In the genomic region with DNA sequence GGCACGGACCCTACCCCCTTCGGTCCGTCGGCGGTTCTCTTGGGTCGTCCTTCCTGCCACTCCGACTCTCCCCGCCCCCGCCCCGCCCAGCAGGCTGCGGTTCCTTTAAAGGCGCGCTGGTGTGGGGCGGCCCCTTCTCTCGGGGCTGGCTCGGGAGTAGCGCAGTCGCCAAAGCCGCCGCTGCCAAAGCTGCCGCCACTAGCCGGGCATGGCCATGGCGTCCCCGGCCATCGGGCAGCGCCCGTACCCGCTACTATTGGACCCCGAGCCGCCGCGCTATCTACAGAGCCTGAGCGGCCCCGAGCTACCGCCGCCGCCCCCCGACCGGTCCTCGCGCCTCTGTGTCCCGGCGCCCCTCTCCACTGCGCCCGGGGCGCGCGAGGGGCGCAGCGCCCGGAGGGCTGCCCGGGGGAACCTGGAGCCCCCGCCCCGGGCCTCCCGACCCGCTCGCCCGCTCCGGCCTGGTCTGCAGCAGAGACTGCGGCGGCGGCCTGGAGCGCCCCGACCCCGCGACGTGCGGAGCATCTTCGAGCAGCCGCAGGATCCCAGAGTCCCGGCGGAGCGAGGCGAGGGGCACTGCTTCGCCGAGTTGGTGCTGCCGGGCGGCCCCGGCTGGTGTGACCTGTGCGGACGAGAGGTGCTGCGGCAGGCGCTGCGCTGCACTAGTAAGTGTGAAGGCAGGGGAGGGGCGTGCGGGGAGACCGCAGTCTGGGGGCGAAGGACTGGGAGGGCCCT, we compare ENCODE assay signal across 8 cellular contexts. TPM values are rescaled to one million over a fixed set of nuclear protein-coding genes. Genes with fewer than 3 reads are reported as not detected.
A peak's percentile ranks its signal among the peaks of the same experiment; 100 is the strongest.
DNase-seq lines count a peak whose midpoint lies in the region; ATAC-seq and TF ChIP-seq lines count a peak whose summit lies in the region.

A gene with protein sequence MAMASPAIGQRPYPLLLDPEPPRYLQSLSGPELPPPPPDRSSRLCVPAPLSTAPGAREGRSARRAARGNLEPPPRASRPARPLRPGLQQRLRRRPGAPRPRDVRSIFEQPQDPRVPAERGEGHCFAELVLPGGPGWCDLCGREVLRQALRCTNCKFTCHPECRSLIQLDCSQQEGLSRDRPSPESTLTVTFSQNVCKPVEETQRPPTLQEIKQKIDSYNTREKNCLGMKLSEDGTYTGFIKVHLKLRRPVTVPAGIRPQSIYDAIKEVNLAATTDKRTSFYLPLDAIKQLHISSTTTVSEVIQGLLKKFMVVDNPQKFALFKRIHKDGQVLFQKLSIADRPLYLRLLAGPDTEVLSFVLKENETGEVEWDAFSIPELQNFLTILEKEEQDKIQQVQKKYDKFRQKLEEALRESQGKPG (plus strand): TSS at position 137 of the 735 bp plus-strand sequence. CDS start 72 bp downstream, at position 209.

- in situ Hi-C loops in G401 (cut with HindIII; ENCODE audit: low sequenced_read_pairs) = no loop called here

- H3K27ac Mint-ChIP-seq in activated CD8-positive, alpha-beta T cell treated with anti-CD3 and anti-CD28 coated beads for 36 hours = peak within 1 kb of the TSS; percentile 10

- H3K23ac ChIP-seq in mesendoderm (ENCODE audit: low read length) = no peak within 1 kb of the TSS

- H3K4me2 ChIP-seq in mesendoderm (ENCODE audit: low read length) = peak within 1 kb of the TSS; percentile 83

- H4K5ac ChIP-seq in mesendoderm (ENCODE audit: low read length) = no peak within 1 kb of the TSS

- POLR2A ChIA-PET in HEK293 (lab: Yijun Ruan, JAX) = interaction anchor here (1.0 kb wide), 1 partner anchor 15 kb away, joined by 3 read pairs; no protein-coding TSS in a partner anchor
- POLR2A ChIA-PET in activated CD8-positive, alpha-beta T cell treated with anti-CD3 and anti-CD28 coated beads for 36 hours (lab: Charles Lee) = interaction anchor here (0.6 to 1.9 kb wide), 11 partner anchors 8 to 84 kb away, joined by 3 to 8 read pairs (median 4); no protein-coding TSS in a partner anchor

- H3K27ac ChIP-seq in HEK293 (ENCODE audit: extremely low read depth, low read depth, low read length) = no peak within 1 kb of the TSS
- no peak within 1 kb of the TSS for H3K27ac ChIP-seq in mesendoderm (ENCODE audit: low read depth, low read length)

- peak within 1 kb of the TSS; percentile 64 for H3K4me3 Mint-ChIP-seq in activated CD8-positive, alpha-beta T cell treated with anti-CD3 and anti-CD28 coated beads for 36 hours

- no peak within 1 kb of the TSS for H2AK5ac ChIP-seq in mesendoderm (ENCODE audit: low read length)

- H3K9ac ChIP-seq in mesendoderm (ENCODE audit: low read length) = peak within 1 kb of the TSS; percentile 33

- peak within 1 kb of the TSS; percentile 22 for H3K18ac ChIP-seq in mesendoderm (ENCODE audit: low read length)

- no peak within 1 kb of the TSS for H3K4ac ChIP-seq in mesendoderm (ENCODE audit: low read depth, low read length)

- no peak within 1 kb of the TSS for H2BK15ac ChIP-seq in mesendoderm (replicated peaks; ENCODE audit: low read depth)

- H3K27me3 ChIP-seq in mesendoderm (ENCODE audit: insufficient read depth, low read length, poor library complexity) = peaks cover 21% of the 10 kb centered on the region

- H3K27me3 Mint-ChIP-seq in activated CD8-positive, alpha-beta T cell treated with anti-CD3 and anti-CD28 coated beads for 36 hours = peaks cover 28% of the 10 kb centered on the region

- no peaks in the 10 kb centered on the region for H3K79me2 ChIP-seq in mesendoderm (ENCODE audit: control insufficient read depth, insufficient read depth, low read length)

- H3K56ac ChIP-seq in mesendoderm (ENCODE audit: low read length) = peak within 1 kb of the TSS; percentile 73

- H3K36me3 ChIP-seq in HEK293 (ENCODE audit: control insufficient read depth in 2 of 2, insufficient read depth in 1 of 2, low read length in 2 of 2) (no peaks in the 10 kb centered on the region), mesendoderm (ENCODE audit: control insufficient read depth, insufficient read depth, low read length) (no peaks in the 10 kb centered on the region)

- no peak within 1 kb of the TSS for H2BK5ac ChIP-seq in mesendoderm (ENCODE audit: low read length)

- intact Hi-C loops in activated CD8-positive, alpha-beta T cell treated with anti-CD3 and anti-CD28 coated beads for 36 hours (cut with micrococcal nuclease) = loop anchor here (5.0 kb wide), 1 partner anchor 75 kb away; no protein-coding TSS in a partner anchor

- DNase-seq in G401 (ENCODE audit: low spot score) (peak; percentile 18), NCI-H2171 treated with DMSO at 0.1 percent for 48 hours (lab: John Stamatoyannopoulos, UW) (peak; percentile 60), mesendoderm (peak; percentile 79), SK-N-DZ (ENCODE audit: low spot score) (no peak)
- peak; percentile 91 for DNase-seq in activated CD8-positive, alpha-beta T cell treated with anti-CD3 and anti-CD28 coated beads for 36 hours
- peak; percentile 66 for DNase-seq in effector CD8-positive, alpha-beta T cell (lab: John Stamatoyannopoulos, UW)
- peak; percentile 71 for DNase-seq in stimulated activated CD8-positive, alpha-beta memory T cell treated with anti-CD3 and anti-CD28 coated beads, Interleukin-15, amount 100 ng/mL, for 24 hours (ENCODE audit: low read depth)

- H3K9me3 Mint-ChIP-seq in activated CD8-positive, alpha-beta T cell treated with anti-CD3 and anti-CD28 coated beads for 36 hours = no peaks in the 10 kb centered on the region

- peaks cover 1% of the 10 kb centered on the region; the same call in 1 of the 2 replicates for H3K4me1 ChIP-seq in HEK293 (ENCODE audit: control insufficient read depth, insufficient read depth, low read length)
- H3K4me1 ChIP-seq in mesendoderm (ENCODE audit: control insufficient read depth, low read depth, low read length) = no peaks in the 10 kb centered on the region

- no peaks in the 10 kb centered on the region for H3K9me3 ChIP-seq in HEK293 (ENCODE audit: control insufficient read depth, insufficient read depth, low read depth, low read length)

- H3K79me1 ChIP-seq in mesendoderm (ENCODE audit: low read length) = no peaks in the 10 kb centered on the region

- H2BK120ac ChIP-seq in mesendoderm (ENCODE audit: low read depth, low read length) = no peak within 1 kb of the TSS

- peaks cover 46% of the 10 kb centered on the region for H3K4me1 Mint-ChIP-seq in activated CD8-positive, alpha-beta T cell treated with anti-CD3 and anti-CD28 coated beads for 36 hours (ENCODE audit: low read depth)

- no peak within 1 kb of the TSS for H4K8ac ChIP-seq in mesendoderm (ENCODE audit: low read depth, low read length)

- H3K4me3 ChIP-seq in HEK293 (ENCODE audit: low read depth, low read length) (peak within 1 kb of the TSS; percentile 36), mesendoderm (ENCODE audit: low read length) (peak within 1 kb of the TSS; percentile 49)

- ATAC-seq in activated CD8-positive, alpha-beta T cell treated with anti-CD3 and anti-CD28 coated beads for 36 hours = peak; percentile 75

- H3K36me3 Mint-ChIP-seq in activated CD8-positive, alpha-beta T cell treated with anti-CD3 and anti-CD28 coated beads for 36 hours (ENCODE audit: low read depth) = no peaks in the 10 kb centered on the region

- no peak for TF ChIP-seq CTCF in HEK293 (tag by site-specific recombination; IDR thresholded peaks at IDR 0.05)
- TF ChIP-seq CTCF in activated CD8-positive, alpha-beta T cell treated with anti-CD3 and anti-CD28 coated beads for 36 hours (IDR thresholded peaks at IDR 0.05) = no peak

- WGBS in mesendoderm (ENCODE audit: extremely low coverage, insufficient coverage, low lambda C conversion rate) = no CpG with 5 or more reads among the region's 88 CpGs

- CTCF ChIA-PET in HEK293 (lab: Yijun Ruan, JAX) = interaction anchor here (0.7 to 1.4 kb wide), 3 partner anchors 35 to 71 kb away, joined by 3 to 4 read pairs (median 4); no protein-coding TSS in a partner anchor
- CTCF ChIA-PET in activated CD8-positive, alpha-beta T cell treated with anti-CD3 and anti-CD28 coated beads for 36 hours (lab: Charles Lee) = interaction anchor here (0.6 to 4.0 kb wide), 15 partner anchors 8 to 481 kb away, joined by 3 to 21 read pairs (median 3); a partner anchor contains a TSS

TF ChIP-seq in HEK293, 187 proteins besides CTCF, POLR2A, EP300 and RAD21 (continues in another document):
- peak; percentile 19; the same call in 1 of the 2 replicates for TF ChIP-seq GLIS2 (tag by site-specific recombination; IDR thresholded peaks at IDR 0.05)
- peak; percentile 33; the same call in 1 of the 2 replicates for TF ChIP-seq ZBTB8A (tag by site-specific recombination; IDR thresholded peaks at IDR 0.05)
- TF ChIP-seq, protein P1, sequence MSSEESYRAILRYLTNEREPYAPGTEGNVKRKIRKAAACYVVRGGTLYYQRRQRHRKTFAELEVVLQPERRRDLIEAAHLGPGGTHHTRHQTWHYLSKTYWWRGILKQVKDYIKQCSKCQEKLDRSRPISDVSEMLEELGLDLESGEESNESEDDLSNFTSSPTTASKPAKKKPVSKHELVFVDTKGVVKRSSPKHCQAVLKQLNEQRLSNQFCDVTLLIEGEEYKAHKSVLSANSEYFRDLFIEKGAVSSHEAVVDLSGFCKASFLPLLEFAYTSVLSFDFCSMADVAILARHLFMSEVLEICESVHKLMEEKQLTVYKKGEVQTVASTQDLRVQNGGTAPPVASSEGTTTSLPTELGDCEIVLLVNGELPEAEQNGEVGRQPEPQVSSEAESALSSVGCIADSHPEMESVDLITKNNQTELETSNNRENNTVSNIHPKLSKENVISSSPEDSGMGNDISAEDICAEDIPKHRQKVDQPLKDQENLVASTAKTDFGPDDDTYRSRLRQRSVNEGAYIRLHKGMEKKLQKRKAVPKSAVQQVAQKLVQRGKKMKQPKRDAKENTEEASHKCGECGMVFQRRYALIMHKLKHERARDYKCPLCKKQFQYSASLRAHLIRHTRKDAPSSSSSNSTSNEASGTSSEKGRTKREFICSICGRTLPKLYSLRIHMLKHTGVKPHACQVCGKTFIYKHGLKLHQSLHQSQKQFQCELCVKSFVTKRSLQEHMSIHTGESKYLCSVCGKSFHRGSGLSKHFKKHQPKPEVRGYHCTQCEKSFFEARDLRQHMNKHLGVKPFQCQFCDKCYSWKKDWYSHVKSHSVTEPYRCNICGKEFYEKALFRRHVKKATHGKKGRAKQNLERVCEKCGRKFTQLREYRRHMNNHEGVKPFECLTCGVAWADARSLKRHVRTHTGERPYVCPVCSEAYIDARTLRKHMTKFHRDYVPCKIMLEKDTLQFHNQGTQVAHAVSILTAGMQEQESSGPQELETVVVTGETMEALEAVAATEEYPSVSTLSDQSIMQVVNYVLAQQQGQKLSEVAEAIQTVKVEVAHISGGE (tag by site-specific recombination; conservative IDR thresholded peaks at IDR 0.05; ENCODE audit: low read depth) = no peak
- TF ChIP-seq ZBTB17 (tag by site-specific recombination; IDR thresholded peaks at IDR 0.05) = no peak
- no peak for TF ChIP-seq ZNF341 (tag by site-specific recombination; IDR thresholded peaks at IDR 0.05; ENCODE audit: low read depth)

RNA-seq across cellular contexts. Expression of the gene that starts here (rescaled TPM):
- 0.68 TPM in 1 of 2 replicates, not detected in the other for total RNA-seq in G401 (2014; rRNA removed; shearing (Covaris generic))
- total RNA-seq in activated CD8-positive, alpha-beta T cell treated with anti-CD3 and anti-CD28 coated beads for 36 hours = 100 to 1,000 TPM; 215 to 218 TPM
- polyA plus RNA-seq in mesendoderm (2013, experiment 1 of 2) = 1.4 TPM
- polyA plus RNA-seq in mesendoderm (2013, experiment 2 of 2) = 1.8 TPM
- 0.05 TPM in 1 of 2 replicates, not detected in the other for polyA plus RNA-seq in SK-N-DZ (2014; cell fraction: cytosol; rRNA removed)
- not detected in 2 replicates for polyA plus RNA-seq in SK-N-DZ (2014; cell fraction: nucleus; rRNA removed)

Comparison
In these comparisons a context has a peak if more than half of its experiments do, and no peak if none do; other contexts are left out.
1. RNA of the gene that starts here (total RNA-seq): 215 to 218 TPM in activated CD8-positive, alpha-beta T cell treated with anti-CD3 and anti-CD28 coated beads for 36 hours; 0.68 TPM in G401; every median in the first group is over 100 times any median in the second.
2. Peak in DNase-seq in G401; RNA of the gene not detected or under 1 TPM.